ENCODE assay signal across 27 cellular contexts in the genomic region with DNA sequence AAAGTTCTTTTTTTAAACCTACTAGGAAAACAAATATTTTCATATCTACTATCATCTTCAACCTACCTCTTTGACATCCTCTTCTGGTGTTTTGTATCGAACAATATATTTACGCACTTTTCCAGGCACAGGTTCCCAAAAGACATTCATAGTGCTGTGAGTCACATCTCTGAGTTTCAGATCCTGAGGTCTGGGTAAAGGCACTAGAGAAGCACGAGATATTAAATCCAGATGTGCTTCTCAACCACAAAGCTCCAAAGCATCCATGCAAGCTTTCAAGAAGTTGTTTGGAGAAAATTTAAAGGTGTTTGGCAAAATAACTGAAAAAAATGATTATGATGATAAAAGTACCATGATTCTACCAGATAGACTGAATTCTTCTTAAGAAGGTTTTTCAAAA.
DNase-seq lines count a peak whose midpoint lies in the region; ATAC-seq and TF ChIP-seq lines count a peak whose summit lies in the region.
"Had no signal": no experiment of that assay in that cellular context is flagged by ENCODE, and none has a peak within 500 bp of the region (broad histone marks: within the 10 kb centered on the region; RNA-seq: fewer than 3 reads in every experiment).

No MANE protein-coding gene starts in this region.

- WGBS in mesenchymal stem cell = 91% methylated on average over 2 of the region's 3 CpGs
- 72 to 79% methylated on average over 3 of the region's 3 CpGs for WGBS in thyroid gland, 2 donors

- H3K27me3 ChIP-seq in mesenchymal stem cell (ENCODE audit: control insufficient read depth in 1 of 2, insufficient read depth in 1 of 2, low read length in 2 of 2) (no peaks in the 10 kb centered on the region), thyroid gland (no peaks in the 10 kb centered on the region)
- H3K27me3 ChIP-seq: BE2C, MG63, SJSA1 had no signal

- no peak overlapping the region for H4K8ac ChIP-seq in mesenchymal stem cell (ENCODE audit: low read length)

- H2AFZ ChIP-seq in mesenchymal stem cell (ENCODE audit: low read depth, low read length) = no peak overlapping the region

- H2BK5ac ChIP-seq in mesenchymal stem cell (ENCODE audit: low read depth, low read length, poor library complexity, severe bottlenecking) = no peak overlapping the region

- H3K4me2 ChIP-seq in mesenchymal stem cell (ENCODE audit: low read length, poor library complexity, severe bottlenecking) = no peak overlapping the region

- H3K9me3 ChIP-seq in mesenchymal stem cell (ENCODE audit: control insufficient read depth, low read length) (no peaks in the 10 kb centered on the region), thyroid gland (no peaks in the 10 kb centered on the region)
- H3K9me3 ChIP-seq: BE2C, Caco-2, MG63, mucosa of descending colon, SJSA1 had no signal

- no peak overlapping the region for H3K14ac ChIP-seq in mesenchymal stem cell (ENCODE audit: low read length in 2 of 2)

- H4K91ac ChIP-seq in mesenchymal stem cell (ENCODE audit: low read length) = no peak overlapping the region

- no peak for ATAC-seq in HG02981 (IDR thresholded peaks at IDR 0.05; ENCODE audit: unreplicated experiment)
- no peak for ATAC-seq in activated T-cell treated with anti-CD3 and anti-CD28 coated beads, Interleukin-2, amount 50 U/mL, for 4 hours
- ATAC-seq: activated CD8-positive, alpha-beta T cell treated with anti-CD3 and anti-CD28 coated beads, Interleukin-2, amount 10 ng/mL, durations not matched to agents 7 days and 5 days; mucosa of descending colon; Panc1; stimulated activated naive B cell treated with anti-CD40 and anti-IgM and Interleukin-4, amounts not matched to agents 10 μg/mL and 1 μg/mL and 100 μg/mL, for 72 hours had no signal

- no peak for TF ChIP-seq POLR2A in thyroid gland (IDR thresholded peaks at IDR 0.05)

- H3K18ac ChIP-seq in mesenchymal stem cell (ENCODE audit: low read depth in 1 of 2, low read length in 2 of 2) = no peak overlapping the region

- no peaks in the 10 kb centered on the region for H3K36me3 Mint-ChIP-seq in activated T-cell treated with anti-CD3 and anti-CD28 coated beads, Interleukin-2, amount 50 U/mL, for 4 hours (ENCODE audit: insufficient read depth)
- H3K36me3 Mint-ChIP-seq: brain; stimulated activated naive B cell treated with anti-CD40 and anti-IgM and Interleukin-4, amounts not matched to agents 10 μg/mL and 1 μg/mL and 100 μg/mL, for 72 hours had no signal

- H3K4me3 Mint-ChIP-seq in activated T-cell treated with anti-CD3 and anti-CD28 coated beads, Interleukin-2, amount 50 U/mL, for 4 hours = no peak overlapping the region
- H3K4me3 Mint-ChIP-seq: activated CD8-positive, alpha-beta T cell treated with anti-CD3 and anti-CD28 coated beads, Interleukin-2, amount 10 ng/mL, durations not matched to agents 7 days and 5 days; brain; IgD-negative memory B cell; stimulated activated naive B cell treated with anti-CD40 and anti-IgM and Interleukin-4, amounts not matched to agents 10 μg/mL and 1 μg/mL and 100 μg/mL, for 72 hours had no signal

- H3K27me3 Mint-ChIP-seq in activated T-cell treated with anti-CD3 and anti-CD28 coated beads, Interleukin-2, amount 50 U/mL, for 4 hours (ENCODE audit: low read depth) = no peaks in the 10 kb centered on the region
- H3K27me3 Mint-ChIP-seq: brain, IgD-negative memory B cell had no signal

- intact Hi-C loops in thyroid gland (cut with DNase I) = no loop called here

- H3K36me3 ChIP-seq in mesenchymal stem cell (ENCODE audit: control insufficient read depth in 1 of 2, insufficient read depth in 2 of 2, low read depth in 1 of 2, low read length in 2 of 2) (peaks cover 9 to 68% of the 10 kb centered on the region in 2 experiments), thyroid gland (no peaks in the 10 kb centered on the region)
- H3K36me3 ChIP-seq: BE2C had no signal

- H3K9me3 Mint-ChIP-seq in activated T-cell treated with anti-CD3 and anti-CD28 coated beads, Interleukin-2, amount 50 U/mL, for 4 hours = no peaks in the 10 kb centered on the region
- H3K9me3 Mint-ChIP-seq: brain had no signal

- H3K4me1 Mint-ChIP-seq in activated T-cell treated with anti-CD3 and anti-CD28 coated beads, Interleukin-2, amount 50 U/mL, for 4 hours (ENCODE audit: low read depth) = no peaks in the 10 kb centered on the region
- H3K4me1 Mint-ChIP-seq: brain, IgD-negative memory B cell had no signal

- H3K23ac ChIP-seq in mesenchymal stem cell (ENCODE audit: low read length in 2 of 2) = no peak overlapping the region

- H3K4me3 ChIP-seq in AG09309 (ENCODE audit: control insufficient read depth, low read depth, low read length) (no peak overlapping the region), HFF-Myc (replicated peaks; ENCODE audit: low read depth, low read length) (no peak overlapping the region), choroid plexus epithelial cell (ENCODE audit: low read depth, low read length) (no peak overlapping the region), mesenchymal stem cell (ENCODE audit: insufficient read depth in 1 of 2, low read depth in 1 of 2, low read length in 2 of 2) (no peak overlapping the region), thyroid gland (replicated peaks in 1 of 3) (no peak overlapping the region)
- H3K4me3 ChIP-seq: MG63, mucosa of descending colon, SJSA1 had no signal

- H2BK12ac ChIP-seq in mesenchymal stem cell (ENCODE audit: low read length in 2 of 2) = no peak overlapping the region

- no peak overlapping the region for H2BK15ac ChIP-seq in mesenchymal stem cell (ENCODE audit: low read depth, poor library complexity, severe bottlenecking)

- H2AK5ac ChIP-seq in mesenchymal stem cell (ENCODE audit: low read length, severe bottlenecking) = peak overlapping the region; percentile 61

- TF ChIP-seq CTCF in AG09309 (IDR thresholded peaks at IDR 0.05; ENCODE audit: control insufficient read depth, insufficient read depth, low read depth, low read length, missing control alignments) (no peak), HFF-Myc (IDR thresholded peaks at IDR 0.05; ENCODE audit: low read depth, low read length, missing control alignments) (no peak), choroid plexus epithelial cell (conservative IDR thresholded peaks at IDR 0.05; ENCODE audit: low read depth, low read length) (no peak), thyroid gland (IDR thresholded peaks at IDR 0.05) (no peak)

- peak overlapping the region; percentile 30 for H3K9ac ChIP-seq in mesenchymal stem cell (ENCODE audit: low read length)

- H2BK120ac ChIP-seq in mesenchymal stem cell (ENCODE audit: low read depth, low read length) = no peak overlapping the region

- DNase-seq in AG09309 (ENCODE audit: low read depth) (peak; percentile 80), HFF-Myc (ENCODE audit: extremely low read depth, low read depth) (peak; percentile 85), choroid plexus epithelial cell (ENCODE audit: low read depth) (peak; percentile 86), mesenchymal stem cell (peak; percentile 37), DMS153 (lab: John Stamatoyannopoulos, UW) (no peak), thyroid gland (no peak)
- no peak for DNase-seq in activated T-cell treated with anti-CD3 and anti-CD28 coated beads, Interleukin-2, amount 50 U/mL, for 4 hours
- DNase-seq: activated CD4-positive, CD25-positive, alpha-beta regulatory T cell; activated CD8-positive, alpha-beta T cell treated with anti-CD3 and anti-CD28 coated beads, Interleukin-2, amount 10 ng/mL, durations not matched to agents 7 days and 5 days; activated naive CD4-positive, alpha-beta T cell treated with anti-CD3 and anti-CD28 coated beads, Interleukin-2, amount 50 U/mL, for 16 hours; activated T-cell treated with anti-CD3 and anti-CD28 coated beads, Interleukin-2, amount 50 U/mL, for 48 hours; BE2C; Caco-2; cortex of kidney; H7; MG63; mucosa of descending colon; NCI-H187; NCI-H226; retina; stimulated activated naive B cell treated with anti-CD40 and anti-IgM and Interleukin-4, amounts not matched to agents 10 μg/mL and 1 μg/mL and 100 μg/mL, for 72 hours; T-helper 9 cell had no signal

- H3K4me1 ChIP-seq in mesenchymal stem cell (ENCODE audit: control insufficient read depth, insufficient read depth, low read depth, low read length) (peaks cover 1% of the 10 kb centered on the region), thyroid gland (peaks cover 0 to 7% of the 10 kb centered on the region in 2 donors)
- H3K4me1 ChIP-seq: BE2C, Caco-2 had no signal

- H3K79me1 ChIP-seq in mesenchymal stem cell (replicated peaks; ENCODE audit: low read length, poor library complexity, severe bottlenecking) = peaks cover 9% of the 10 kb centered on the region

- no peak overlapping the region for H3K27ac ChIP-seq in mesenchymal stem cell (ENCODE audit: low read length, poor library complexity, severe bottlenecking)
- H3K27ac ChIP-seq in thyroid gland = no peak overlapping the region
- H3K27ac ChIP-seq: SJSA1 had no signal

- no peak overlapping the region for H3K4ac ChIP-seq in mesenchymal stem cell (ENCODE audit: low read depth in 1 of 2, low read length in 2 of 2)

Comparison
In these comparisons a context has a peak if more than half of its experiments do, and no peak if none do; other contexts are left out.
1. DNase-seq: peak in AG09309 (single experiment), HFF-Myc (single experiment), choroid plexus epithelial cell (single experiment) and mesenchymal stem cell (single experiment); none in DMS153 (single experiment), activated T-cell treated with anti-CD3 and anti-CD28 coated beads, Interleukin-2, amount 50 U/mL, for 4 hours (single experiment) and thyroid gland (0 of 2).